Comparison of ENCODE assay signal across 8 cellular contexts in genomic region chr15:74373731-74374647, GRCh38. TPM values are rescaled to one million over a fixed set of nuclear protein-coding genes. Genes with fewer than 3 reads are reported as not detected.
DNase-seq lines count a peak whose midpoint lies in the region; ATAC-seq, FAIRE-seq and TF ChIP-seq lines count a peak whose summit lies in the region.

No MANE protein-coding gene starts in this region.

- 1% methylated on average over 62 of the region's 62 CpGs for WGBS in HUES64

- no peak for TF ChIP-seq POLR2A in endothelial cell of umbilical vein (IDR thresholded peaks at IDR 0.05; ENCODE audit: low read depth, low read length)

- FAIRE-seq in endothelial cell of umbilical vein (lab: Jason Lieb, UNC) = peak; percentile 95

- H3K27ac ChIP-seq in HUES64 (ENCODE audit: low read depth, low read length) (no peak overlapping the region), endothelial cell of umbilical vein (ENCODE audit: insufficient read depth, low read depth, low read length) (no peak overlapping the region)

- POLR2A ChIA-PET in endothelial cell of umbilical vein (lab: Charles Lee) = no interaction called here

- BruUV-seq in Calu3 (replicated peaks; lab: Mats Ljungman, UMichigan) = TSS peak; percentile 77
- BruUV-seq in endothelial cell of umbilical vein (replicated peaks; lab: Mats Ljungman, UMichigan) = no TSS peak

- H3K9ac ChIP-seq in HUES64 (ENCODE audit: low read depth, low read length) (peak overlapping the region; percentile 33; the same call in 1 of the 2 replicates), endothelial cell of umbilical vein (replicated peaks; ENCODE audit: extremely low read depth, insufficient read depth, low read length) (no peak overlapping the region)

- TF ChIP-seq CTCF in Calu3 (IDR thresholded peaks at IDR 0.05; ENCODE audit: unreplicated experiment) = peak; percentile 88
- TF ChIP-seq CTCF in endothelial cell of umbilical vein (IDR thresholded peaks at IDR 0.05; ENCODE audit: extremely low read depth in 1 of 2, insufficient read depth in 1 of 2, low read depth in 1 of 2, low read length in 2 of 2) = peak; percentile 79 to 84

- H3K36me3 ChIP-seq in HUES64 (ENCODE audit: insufficient read depth, low read length) (no peaks in the 10 kb centered on the region), endothelial cell of umbilical vein (ENCODE audit: control insufficient read depth in 2 of 2, extremely low read depth in 1 of 2, insufficient read depth in 2 of 2, low read length in 2 of 2) (no peaks in the 10 kb centered on the region)

- peaks cover 18% of the 10 kb centered on the region for H3K36me3 Mint-ChIP-seq in Calu3 (ENCODE audit: insufficient read depth, unreplicated experiment)

- peaks cover 46% of the 10 kb centered on the region for H3K27me3 Mint-ChIP-seq in Calu3 (ENCODE audit: unreplicated experiment)

- no peaks in the 10 kb centered on the region for H3K9me3 Mint-ChIP-seq in Calu3 (ENCODE audit: low read depth, unreplicated experiment)

- DNase-seq in Calu3 (peak; percentile 98), NOMO-1 treated with dmso at 0.1 percent for 144 hours (lab: John Stamatoyannopoulos, UW; ENCODE audit: unreplicated experiment) (peak; percentile 76), endothelial cell of umbilical vein (ENCODE audit: low read depth, low spot score) (peak; percentile 84), middle frontal gyrus (ENCODE audit: extremely low spot score, low spot score) (peak; percentile 85)
- peak; percentile 80 for DNase-seq in activated CD8-positive, alpha-beta memory T cell treated with anti-CD3 and anti-CD28 coated beads, Interleukin-2, amount 50 U/mL, for 1 hour (ENCODE audit: extremely low read depth)
- peak; percentile 91 to 93 for DNase-seq in stimulated activated CD8-positive, alpha-beta memory T cell treated with anti-CD3 and anti-CD28 coated beads, Interleukin-15, amount 100 ng/mL, for 48 hours (ENCODE audit: low read depth in 2 of 2)

- H3K4me3 Mint-ChIP-seq in Calu3 (ENCODE audit: low read depth, unreplicated experiment) = peak overlapping the region; percentile 81

- H3K4me1 Mint-ChIP-seq in Calu3 (ENCODE audit: low read depth, unreplicated experiment) = peaks cover 20% of the 10 kb centered on the region

- dilution Hi-C loops in endothelial cell of umbilical vein (cut with MboI; ENCODE audit: extremely low pct_ligation_motif_present, low sequenced_read_pairs) = no loop called here

- peak; percentile 53 for ATAC-seq in GM21447 (IDR thresholded peaks at IDR 0.05; ENCODE audit: unreplicated experiment)

- H3K9me3 ChIP-seq in HUES64 (ENCODE audit: insufficient read depth, low read depth, low read length) (no peaks in the 10 kb centered on the region), endothelial cell of umbilical vein (replicated peaks; ENCODE audit: control insufficient read depth, insufficient read depth, low read length) (no peaks in the 10 kb centered on the region)

- H3K4me3 ChIP-seq in HUES64 (ENCODE audit: low read length) (peak overlapping the region; percentile 64), endothelial cell of umbilical vein (replicated peaks in 1 of 3; ENCODE audit: insufficient read depth in 1 of 3, low read depth in 1 of 3, low read length in 3 of 3) (peak overlapping the region; percentile 37 to 41 (median 40))

- intact Hi-C loops in Calu3 (cut with micrococcal nuclease; ENCODE audit: unreplicated experiment) (loop anchor here (1.0 to 10.0 kb wide), 5 partner anchors 65 to 395 kb away; partner anchors contain the start of gene ARID3B), endothelial cell of umbilical vein (cut with micrococcal nuclease) (loop anchor here (1.0 kb wide), 5 partner anchors 8 to 258 kb away; no protein-coding TSS in a partner anchor)

- no peak overlapping the region for H3K27ac Mint-ChIP-seq in Calu3 (ENCODE audit: unreplicated experiment)

- H3K27me3 ChIP-seq in HUES64 (ENCODE audit: insufficient read depth, low read length) = no peaks in the 10 kb centered on the region; the same call in 1 of the 2 replicates
- H3K27me3 ChIP-seq in endothelial cell of umbilical vein (ENCODE audit: control insufficient read depth in 2 of 2, insufficient read depth in 2 of 2, low read length in 2 of 2) = peaks cover 14 to 25% of the 10 kb centered on the region in 2 experiments

- peak overlapping the region; percentile 97 for H2AFZ ChIP-seq in endothelial cell of umbilical vein (ENCODE audit: low read depth, low read length)

- H3K9me1 ChIP-seq in endothelial cell of umbilical vein (replicated peaks; ENCODE audit: control insufficient read depth, extremely low read depth, insufficient read depth, low read length) = no peaks in the 10 kb centered on the region

- peaks cover 9% of the 10 kb centered on the region for H3K4me1 ChIP-seq in HUES64 (ENCODE audit: insufficient read depth, low read length)
- peaks cover 11% of the 10 kb centered on the region for H3K4me1 ChIP-seq in endothelial cell of umbilical vein (ENCODE audit: control insufficient read depth, extremely low read depth, insufficient read depth, low read length)

- CTCF ChIA-PET in Calu3 (lab: Charles Lee) (interaction anchor here (0.7 to 1.8 kb wide), 17 partner anchors 10 to 865 kb away, joined by 3 to 8 read pairs (median 4); partner anchors contain the start of gene UBL7), endothelial cell of umbilical vein (lab: Charles Lee) (interaction anchor here (0.6 to 7.9 kb wide), 12 partner anchors 8 to 577 kb away, joined by 3 to 60 read pairs (median 6); partner anchors contain the start of gene SEMA7A)

- H4K20me1 ChIP-seq in endothelial cell of umbilical vein (replicated peaks; ENCODE audit: control insufficient read depth, extremely low read depth, insufficient read depth, low read length) = no peaks in the 10 kb centered on the region

- peak overlapping the region; percentile 79 for H3K4me2 ChIP-seq in endothelial cell of umbilical vein (ENCODE audit: insufficient read depth, low read length)

- H3K79me2 ChIP-seq in endothelial cell of umbilical vein (ENCODE audit: control insufficient read depth, insufficient read depth, low read length) = no peaks in the 10 kb centered on the region

TF ChIP-seq in endothelial cell of umbilical vein, 7 proteins besides CTCF, POLR2A, EP300 and RAD21:
- no peak for TF ChIP-seq GATA2 (IDR thresholded peaks at IDR 0.05; ENCODE audit: insufficient read depth, insufficient read length, low read depth, low read length)
- TF ChIP-seq MAX (IDR thresholded peaks at IDR 0.05; ENCODE audit: insufficient read depth, insufficient read length) = peak; percentile 13

RNA-seq across cellular contexts. Expression of gene CYP11A1, which starts 6.5 kb away (rescaled TPM):
- total RNA-seq in Calu3 (2022) = not detected in 2 replicates
- polyA plus RNA-seq in HUES64 (2013, experiment 1 of 2) = 1.7 TPM
- polyA plus RNA-seq in HUES64 (2013, experiment 2 of 2) = 2.2 TPM
- not detected in 2 replicates for total RNA-seq in endothelial cell of umbilical vein
- 0.08 TPM in 1 of 2 replicates, not detected in the other for polyA plus RNA-seq in endothelial cell of umbilical vein
- 0.03 TPM in 1 of 2 replicates, not detected in the other for polyA plus RNA-seq in endothelial cell of umbilical vein (2011; cell fraction: cytosol; rRNA removed)
- polyA plus RNA-seq in endothelial cell of umbilical vein (2011; cell fraction: nucleus; rRNA removed) = 0.14 TPM in 1 of 2 replicates, not detected in the other
- polyA plus RNA-seq in endothelial cell of umbilical vein (2012) = not detected in 2 replicates
- not detected in 2 replicates for polyA minus RNA-seq in endothelial cell of umbilical vein
- polyA minus RNA-seq in endothelial cell of umbilical vein (2011; cell fraction: cytosol; rRNA and poly(A)+ RNA removed) = 7.1 TPM
- not detected in 2 replicates for polyA minus RNA-seq in endothelial cell of umbilical vein (2011; cell fraction: nucleus; rRNA and poly(A)+ RNA removed)

RNA-seq across cellular contexts. Expression of gene SEMA7A, which starts 59.8 kb away (rescaled TPM):
- total RNA-seq in Calu3 (2022) (67.6 and 74.8 TPM in 2 replicates), endothelial cell of umbilical vein (1.3 and 1.7 TPM in 2 replicates)
- 11.3 TPM for polyA plus RNA-seq in HUES64 (2013, experiment 1 of 2)
- 16.9 TPM for polyA plus RNA-seq in HUES64 (2013, experiment 2 of 2)
- polyA plus RNA-seq in endothelial cell of umbilical vein = 2.0 and 3.0 TPM in 2 replicates
- polyA plus RNA-seq in endothelial cell of umbilical vein (2011; cell fraction: cytosol; rRNA removed) = 1.3 and 1.7 TPM in 2 replicates
- 1.4 and 2.1 TPM in 2 replicates for polyA plus RNA-seq in endothelial cell of umbilical vein (2011; cell fraction: nucleus; rRNA removed)
- 0.84 and 1.8 TPM in 2 replicates for polyA plus RNA-seq in endothelial cell of umbilical vein (2012)
- 3.9 and 4.3 TPM in 2 replicates for polyA minus RNA-seq in endothelial cell of umbilical vein
- polyA minus RNA-seq in endothelial cell of umbilical vein (2011; cell fraction: cytosol; rRNA and poly(A)+ RNA removed) = not detected
- polyA minus RNA-seq in endothelial cell of umbilical vein (2011; cell fraction: nucleus; rRNA and poly(A)+ RNA removed) = 0.34 and 2.2 TPM in 2 replicates

Comparison
In these comparisons a context has a peak if more than half of its experiments do, and no peak if none do; other contexts are left out.
1. RNA of gene SEMA7A, which starts 59.8 kb away (total RNA-seq): 67.6 to 74.8 TPM in Calu3; 1.3 to 1.7 TPM in endothelial cell of umbilical vein; every median in the first group is over 10 times any median in the second.
2. Peak in every context shown above with its lines, with median percentiles within 50 percentile points of each other: DNase-seq.